Comparison of ENCODE assay signal across 39 cellular contexts in genomic region chr6:54195637-54196036, GRCh38.
"Had no signal": no experiment of that assay in that cellular context is flagged by ENCODE, and none has a peak within 500 bp of the region (broad histone marks: within the 10 kb centered on the region; RNA-seq: fewer than 3 reads in every experiment).

No MANE protein-coding gene starts in this region.

- DNase-seq: activated effector memory CD4-positive, alpha-beta T cell treated with anti-CD3 and anti-CD28 coated beads, Interleukin-2, amount 50 U/mL, for 16 hours; activated effector memory CD4-positive, alpha-beta T cell treated with Interleukin-2 at 50 U/mL for 16 hours; activated gamma-delta T cell; activated gamma-delta T cell treated with Interleukin-2 at 50 U/mL for 16 hours; activated naive CD4-positive, alpha-beta T cell; activated naive CD4-positive, alpha-beta T cell treated with anti-CD3 and anti-CD28 coated beads for 36 hours; activated naive CD4-positive, alpha-beta T cell treated with anti-CD3 and anti-CD28 coated beads, Interleukin-2, amount 10 ng/mL, durations not matched to agents 7 days and 5 days; activated naive CD4-positive, alpha-beta T cell treated with anti-CD3 and anti-CD28 coated beads, Interleukin-2, amount 50 U/mL, for 16 hours; activated naive CD4-positive, alpha-beta T cell treated with Interleukin-2 at 50 U/mL for 16 hours; activated naive CD8-positive, alpha-beta T cell treated with anti-CD3 and anti-CD28 coated beads for 36 hours; activated naive CD8-positive, alpha-beta T cell treated with anti-CD3 and anti-CD28 coated beads, Interleukin-2, amount 10 ng/mL, durations not matched to agents 7 days and 5 days; activated naive CD8-positive, alpha-beta T cell treated with anti-CD3 and anti-CD28 coated beads, Interleukin-2, amount 50 U/mL, for 24 hours; activated T-cell treated with anti-CD3 and anti-CD28 coated beads, Interleukin-2, amount 50 U/mL, for 4 hours; activated T-cell treated with anti-CD3 and anti-CD28 coated beads, Interleukin-2, amount 50 U/mL, for 48 hours; activated T-cell treated with anti-CD3 and anti-CD28 coated beads, Interleukin-2, amount 50 U/mL, for 72 hours; adrenal gland; amniotic stem cell; amygdala; anterior cingulate cortex; aorta; body of pancreas; brain microvascular endothelial cell; caudate nucleus; central memory CD4-positive, alpha-beta T cell; cerebellar nuclear complex had no signal

- ATAC-seq: activated naive CD4-positive, alpha-beta T cell treated with anti-CD3 and anti-CD28 coated beads, Interleukin-2, amount 50 U/mL, for 72 hours; activated naive CD8-positive, alpha-beta T cell treated with anti-CD3 and anti-CD28 coated beads, Interleukin-2, amount 50 U/mL, for 24 hours; activated T-cell treated with anti-CD3 and anti-CD28 coated beads, Interleukin-2, amount 50 U/mL, for 4 hours; activated T-cell treated with anti-CD3 and anti-CD28 coated beads, Interleukin-2, amount 50 U/mL, for 72 hours; activated T-helper 17 cell treated with anti-CD3 and anti-CD28 coated beads, Interleukin-2, amount 50 U/mL, for 72 hours; body of pancreas had no signal

- H3K9me3 ChIP-seq: adrenal gland, ascending aorta, body of pancreas, breast epithelium had no signal

- H3K4me3 Mint-ChIP-seq: activated naive CD4-positive, alpha-beta T cell treated with anti-CD3 and anti-CD28 coated beads for 36 hours; activated naive CD4-positive, alpha-beta T cell treated with anti-CD3 and anti-CD28 coated beads, Interleukin-2, amount 10 ng/mL, durations not matched to agents 7 days and 5 days; activated naive CD4-positive, alpha-beta T cell treated with anti-CD3 and anti-CD28 coated beads, Interleukin-2, amount 50 U/mL, for 24 hours; activated naive CD8-positive, alpha-beta T cell; activated naive CD8-positive, alpha-beta T cell treated with anti-CD3 and anti-CD28 coated beads for 36 hours; activated naive CD8-positive, alpha-beta T cell treated with anti-CD3 and anti-CD28 coated beads, Interleukin-2, amount 10 ng/mL, durations not matched to agents 7 days and 5 days; activated naive CD8-positive, alpha-beta T cell treated with anti-CD3 and anti-CD28 coated beads, Interleukin-2, amount 50 U/mL, for 24 hours; activated T-cell treated with anti-CD3 and anti-CD28 coated beads, Interleukin-2, amount 50 U/mL, for 4 hours; activated T-cell treated with anti-CD3 and anti-CD28 coated beads, Interleukin-2, amount 50 U/mL, for 72 hours; activated T-helper 1 cell treated with anti-CD3 and anti-CD28 coated beads, Interleukin-12 subunit alpha, Interleukin-12 subunit beta, Interleukin-2, Interleukin-4 antibody, amounts not matched to agents 30 ng/mL and 10 ng/mL and 1 ng/mL, durations not matched to agents 14 hours and 24 hours and 36 hours; activated T-helper 17 cell treated with anti-CD3 and anti-CD28 coated beads, Interleukin-2, amount 50 U/mL, for 72 hours; brain; central memory CD8-positive, alpha-beta T cell had no signal

- H3K27me3 ChIP-seq: adrenal gland, ascending aorta, body of pancreas, brain microvascular endothelial cell, breast epithelium, cardiac muscle cell had no signal

- FAIRE-seq: astrocyte, bronchial epithelial cell, colon had no signal

- H3K36me3 ChIP-seq: adrenal gland, ascending aorta, brain microvascular endothelial cell, breast epithelium had no signal

- H3K4me3 ChIP-seq: adrenal gland, ascending aorta, body of pancreas, breast epithelium, cardiac muscle cell had no signal

- H3K36me3 Mint-ChIP-seq: activated naive CD4-positive, alpha-beta T cell treated with anti-CD3 and anti-CD28 coated beads, Interleukin-2, amount 10 ng/mL, durations not matched to agents 7 days and 5 days; activated naive CD4-positive, alpha-beta T cell treated with anti-CD3 and anti-CD28 coated beads, Interleukin-2, amount 50 U/mL, for 24 hours; activated naive CD4-positive, alpha-beta T cell treated with anti-CD3 and anti-CD28 coated beads, Interleukin-2, amount 50 U/mL, for 72 hours; activated naive CD8-positive, alpha-beta T cell; activated naive CD8-positive, alpha-beta T cell treated with anti-CD3 and anti-CD28 coated beads for 36 hours; activated naive CD8-positive, alpha-beta T cell treated with anti-CD3 and anti-CD28 coated beads, Interleukin-2, amount 10 ng/mL, durations not matched to agents 7 days and 5 days; brain had no signal

- H3K27ac Mint-ChIP-seq: activated naive CD4-positive, alpha-beta T cell treated with anti-CD3 and anti-CD28 coated beads for 36 hours; activated naive CD4-positive, alpha-beta T cell treated with anti-CD3 and anti-CD28 coated beads, Interleukin-2, amount 10 ng/mL, durations not matched to agents 7 days and 5 days; activated naive CD4-positive, alpha-beta T cell treated with anti-CD3 and anti-CD28 coated beads, Interleukin-2, amount 50 U/mL, for 24 hours; activated naive CD4-positive, alpha-beta T cell treated with anti-CD3 and anti-CD28 coated beads, Interleukin-2, amount 50 U/mL, for 72 hours; activated naive CD8-positive, alpha-beta T cell; activated naive CD8-positive, alpha-beta T cell treated with anti-CD3 and anti-CD28 coated beads for 36 hours; activated naive CD8-positive, alpha-beta T cell treated with anti-CD3 and anti-CD28 coated beads, Interleukin-2, amount 10 ng/mL, durations not matched to agents 7 days and 5 days; activated naive CD8-positive, alpha-beta T cell treated with anti-CD3 and anti-CD28 coated beads, Interleukin-2, amount 50 U/mL, for 24 hours; activated T-cell treated with anti-CD3 and anti-CD28 coated beads, Interleukin-2, amount 50 U/mL, for 72 hours; activated T-helper 1 cell treated with anti-CD3 and anti-CD28 coated beads, Interleukin-12 subunit alpha, Interleukin-12 subunit beta, Interleukin-2, Interleukin-4 antibody, amounts not matched to agents 30 ng/mL and 10 ng/mL and 1 ng/mL, durations not matched to agents 14 hours and 24 hours and 36 hours; activated T-helper 17 cell treated with anti-CD3 and anti-CD28 coated beads, Interleukin-2, amount 50 U/mL, for 72 hours; activated T-helper 2 cell treated with anti-CD3 and anti-CD28 coated beads, Interferon-gamma antibody, Interleukin-2, Interleukin-4, amounts not matched to agents 10 μg/mL and 5 μg/mL and 100 μg/mL, durations not matched to agents 14 hours and 24 hours and 36 hours had no signal

- H3K9me3 Mint-ChIP-seq: activated naive CD4-positive, alpha-beta T cell treated with anti-CD3 and anti-CD28 coated beads for 36 hours; activated naive CD4-positive, alpha-beta T cell treated with anti-CD3 and anti-CD28 coated beads, Interleukin-2, amount 10 ng/mL, durations not matched to agents 7 days and 5 days; activated naive CD4-positive, alpha-beta T cell treated with anti-CD3 and anti-CD28 coated beads, Interleukin-2, amount 50 U/mL, for 24 hours; activated naive CD8-positive, alpha-beta T cell treated with anti-CD3 and anti-CD28 coated beads for 36 hours; activated T-helper 1 cell treated with anti-CD3 and anti-CD28 coated beads, Interleukin-12 subunit alpha, Interleukin-12 subunit beta, Interleukin-2, Interleukin-4 antibody, amounts not matched to agents 30 ng/mL and 10 ng/mL and 1 ng/mL, durations not matched to agents 14 hours and 24 hours and 36 hours; activated T-helper 2 cell treated with anti-CD3 and anti-CD28 coated beads, Interferon-gamma antibody, Interleukin-2, Interleukin-4, amounts not matched to agents 10 μg/mL and 5 μg/mL and 100 μg/mL, durations not matched to agents 14 hours and 24 hours and 36 hours; brain had no signal

- H3K4me1 Mint-ChIP-seq: activated naive CD4-positive, alpha-beta T cell treated with anti-CD3 and anti-CD28 coated beads, Interleukin-2, amount 10 ng/mL, durations not matched to agents 7 days and 5 days; activated naive CD4-positive, alpha-beta T cell treated with anti-CD3 and anti-CD28 coated beads, Interleukin-2, amount 50 U/mL, for 24 hours; activated naive CD8-positive, alpha-beta T cell treated with anti-CD3 and anti-CD28 coated beads for 36 hours; activated naive CD8-positive, alpha-beta T cell treated with anti-CD3 and anti-CD28 coated beads, Interleukin-2, amount 10 ng/mL, durations not matched to agents 7 days and 5 days; activated naive CD8-positive, alpha-beta T cell treated with anti-CD3 and anti-CD28 coated beads, Interleukin-2, amount 50 U/mL, for 24 hours; activated T-helper 17 cell treated with anti-CD3 and anti-CD28 coated beads, Interleukin-2, amount 50 U/mL, for 72 hours; central memory CD8-positive, alpha-beta T cell had no signal

- H3K4me1 ChIP-seq: ascending aorta, body of pancreas, breast epithelium had no signal

- H3K27ac ChIP-seq: adrenal gland, ascending aorta, body of pancreas, brain microvascular endothelial cell, breast epithelium, cardiac muscle cell had no signal

- H3K27me3 Mint-ChIP-seq: activated naive CD4-positive, alpha-beta T cell treated with anti-CD3 and anti-CD28 coated beads, Interleukin-2, amount 10 ng/mL, durations not matched to agents 7 days and 5 days; activated naive CD4-positive, alpha-beta T cell treated with anti-CD3 and anti-CD28 coated beads, Interleukin-2, amount 50 U/mL, for 24 hours; activated naive CD8-positive, alpha-beta T cell; activated naive CD8-positive, alpha-beta T cell treated with anti-CD3 and anti-CD28 coated beads for 36 hours; activated naive CD8-positive, alpha-beta T cell treated with anti-CD3 and anti-CD28 coated beads, Interleukin-2, amount 10 ng/mL, durations not matched to agents 7 days and 5 days; activated naive CD8-positive, alpha-beta T cell treated with anti-CD3 and anti-CD28 coated beads, Interleukin-2, amount 50 U/mL, for 24 hours; activated T-helper 17 cell treated with anti-CD3 and anti-CD28 coated beads, Interleukin-2, amount 50 U/mL, for 72 hours; brain; central memory CD8-positive, alpha-beta T cell had no signal
